Comparison of ENCODE assay signal across 1 cellular context in the genomic region with DNA sequence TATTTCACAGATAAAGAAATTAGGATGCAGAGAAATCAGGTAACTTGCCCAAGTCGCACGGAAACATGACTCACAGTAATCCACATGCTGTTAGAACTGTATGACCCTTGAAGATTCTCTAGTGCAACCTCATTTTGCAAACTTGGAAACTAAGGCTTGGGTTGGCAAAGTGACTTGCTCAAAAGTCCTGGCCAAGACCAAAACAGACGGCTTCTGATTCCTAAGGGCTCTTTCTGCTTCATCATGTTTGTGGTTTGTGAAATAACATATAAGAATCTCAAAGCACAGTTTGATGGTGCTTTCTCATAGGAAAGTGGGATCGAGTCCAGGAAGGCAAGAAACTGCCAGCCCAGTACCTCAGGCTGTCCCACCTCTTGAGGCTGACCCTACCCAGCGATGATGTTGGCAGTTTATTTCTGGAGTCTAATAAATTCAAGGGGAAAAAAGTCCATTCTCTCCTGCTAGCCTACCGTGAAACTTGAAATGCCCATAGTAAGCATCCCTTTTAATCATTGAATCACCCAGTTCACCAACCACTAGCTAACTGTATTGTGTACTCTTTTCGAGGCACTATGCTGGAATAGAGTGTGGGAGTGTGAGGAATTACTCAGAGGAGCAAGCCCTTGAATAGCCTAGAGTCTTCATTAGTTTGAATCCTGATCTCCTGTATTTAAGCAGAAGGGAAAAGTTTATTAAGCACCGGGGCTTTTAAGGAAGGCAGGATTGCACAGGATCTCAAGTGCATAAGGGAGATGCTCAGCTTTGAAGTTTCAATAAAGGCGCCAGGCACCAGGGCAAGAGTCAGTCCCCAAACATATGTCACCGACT.
TF ChIP-seq lines count a peak whose summit lies in the region.

No MANE protein-coding gene starts in this region.

TF ChIP-seq in HepG2, 621 proteins besides CTCF, POLR2A, EP300 and RAD21:
- no peak for TF ChIP-seq TBX3 (IDR thresholded peaks at IDR 0.05; ENCODE audit: borderline replicate concordance)
- no peak for TF ChIP-seq ZNF746 (CRISPR knock-in tag; IDR thresholded peaks at IDR 0.05)
- no peak for TF ChIP-seq ZNF468 (CRISPR knock-in tag; IDR thresholded peaks at IDR 0.05)
- TF ChIP-seq ZNF782 (CRISPR knock-in tag; IDR thresholded peaks at IDR 0.05; ENCODE audit: borderline replicate concordance): no peak
- TF ChIP-seq THYN1 (CRISPR knock-in tag; IDR thresholded peaks at IDR 0.05; ENCODE audit: borderline replicate concordance, low read depth): no peak
- no peak for TF ChIP-seq YY1 (IDR thresholded peaks at IDR 0.05; ENCODE audit: insufficient read depth, insufficient replicate concordance, low read depth, low read length)
- TF ChIP-seq ZNF564 (CRISPR knock-in tag; IDR thresholded peaks at IDR 0.05): no peak
- TF ChIP-seq SKI (IDR thresholded peaks at IDR 0.05; ENCODE audit: partially characterized antibody): no peak
- TF ChIP-seq NFRKB (IDR thresholded peaks at IDR 0.05): no peak
- no peak for TF ChIP-seq HNRNPLL (IDR thresholded peaks at IDR 0.05; ENCODE audit: low read depth, low read length, poor library complexity, severe bottlenecking)
- TF ChIP-seq, protein P1, sequence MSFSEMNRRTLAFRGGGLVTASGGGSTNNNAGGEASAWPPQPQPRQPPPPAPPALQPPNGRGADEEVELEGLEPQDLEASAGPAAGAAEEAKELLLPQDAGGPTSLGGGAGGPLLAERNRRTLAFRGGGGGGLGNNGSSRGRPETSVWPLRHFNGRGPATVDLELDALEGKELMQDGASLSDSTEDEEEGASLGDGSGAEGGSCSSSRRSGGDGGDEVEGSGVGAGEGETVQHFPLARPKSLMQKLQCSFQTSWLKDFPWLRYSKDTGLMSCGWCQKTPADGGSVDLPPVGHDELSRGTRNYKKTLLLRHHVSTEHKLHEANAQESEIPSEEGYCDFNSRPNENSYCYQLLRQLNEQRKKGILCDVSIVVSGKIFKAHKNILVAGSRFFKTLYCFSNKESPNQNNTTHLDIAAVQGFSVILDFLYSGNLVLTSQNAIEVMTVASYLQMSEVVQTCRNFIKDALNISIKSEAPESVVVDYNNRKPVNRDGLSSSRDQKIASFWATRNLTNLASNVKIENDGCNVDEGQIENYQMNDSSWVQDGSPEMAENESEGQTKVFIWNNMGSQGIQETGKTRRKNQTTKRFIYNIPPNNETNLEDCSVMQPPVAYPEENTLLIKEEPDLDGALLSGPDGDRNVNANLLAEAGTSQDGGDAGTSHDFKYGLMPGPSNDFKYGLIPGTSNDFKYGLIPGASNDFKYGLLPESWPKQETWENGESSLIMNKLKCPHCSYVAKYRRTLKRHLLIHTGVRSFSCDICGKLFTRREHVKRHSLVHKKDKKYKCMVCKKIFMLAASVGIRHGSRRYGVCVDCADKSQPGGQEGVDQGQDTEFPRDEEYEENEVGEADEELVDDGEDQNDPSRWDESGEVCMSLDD (CRISPR knock-in tag; IDR thresholded peaks at IDR 0.05; ENCODE audit: borderline replicate concordance): no peak
- TF ChIP-seq, protein P2, sequence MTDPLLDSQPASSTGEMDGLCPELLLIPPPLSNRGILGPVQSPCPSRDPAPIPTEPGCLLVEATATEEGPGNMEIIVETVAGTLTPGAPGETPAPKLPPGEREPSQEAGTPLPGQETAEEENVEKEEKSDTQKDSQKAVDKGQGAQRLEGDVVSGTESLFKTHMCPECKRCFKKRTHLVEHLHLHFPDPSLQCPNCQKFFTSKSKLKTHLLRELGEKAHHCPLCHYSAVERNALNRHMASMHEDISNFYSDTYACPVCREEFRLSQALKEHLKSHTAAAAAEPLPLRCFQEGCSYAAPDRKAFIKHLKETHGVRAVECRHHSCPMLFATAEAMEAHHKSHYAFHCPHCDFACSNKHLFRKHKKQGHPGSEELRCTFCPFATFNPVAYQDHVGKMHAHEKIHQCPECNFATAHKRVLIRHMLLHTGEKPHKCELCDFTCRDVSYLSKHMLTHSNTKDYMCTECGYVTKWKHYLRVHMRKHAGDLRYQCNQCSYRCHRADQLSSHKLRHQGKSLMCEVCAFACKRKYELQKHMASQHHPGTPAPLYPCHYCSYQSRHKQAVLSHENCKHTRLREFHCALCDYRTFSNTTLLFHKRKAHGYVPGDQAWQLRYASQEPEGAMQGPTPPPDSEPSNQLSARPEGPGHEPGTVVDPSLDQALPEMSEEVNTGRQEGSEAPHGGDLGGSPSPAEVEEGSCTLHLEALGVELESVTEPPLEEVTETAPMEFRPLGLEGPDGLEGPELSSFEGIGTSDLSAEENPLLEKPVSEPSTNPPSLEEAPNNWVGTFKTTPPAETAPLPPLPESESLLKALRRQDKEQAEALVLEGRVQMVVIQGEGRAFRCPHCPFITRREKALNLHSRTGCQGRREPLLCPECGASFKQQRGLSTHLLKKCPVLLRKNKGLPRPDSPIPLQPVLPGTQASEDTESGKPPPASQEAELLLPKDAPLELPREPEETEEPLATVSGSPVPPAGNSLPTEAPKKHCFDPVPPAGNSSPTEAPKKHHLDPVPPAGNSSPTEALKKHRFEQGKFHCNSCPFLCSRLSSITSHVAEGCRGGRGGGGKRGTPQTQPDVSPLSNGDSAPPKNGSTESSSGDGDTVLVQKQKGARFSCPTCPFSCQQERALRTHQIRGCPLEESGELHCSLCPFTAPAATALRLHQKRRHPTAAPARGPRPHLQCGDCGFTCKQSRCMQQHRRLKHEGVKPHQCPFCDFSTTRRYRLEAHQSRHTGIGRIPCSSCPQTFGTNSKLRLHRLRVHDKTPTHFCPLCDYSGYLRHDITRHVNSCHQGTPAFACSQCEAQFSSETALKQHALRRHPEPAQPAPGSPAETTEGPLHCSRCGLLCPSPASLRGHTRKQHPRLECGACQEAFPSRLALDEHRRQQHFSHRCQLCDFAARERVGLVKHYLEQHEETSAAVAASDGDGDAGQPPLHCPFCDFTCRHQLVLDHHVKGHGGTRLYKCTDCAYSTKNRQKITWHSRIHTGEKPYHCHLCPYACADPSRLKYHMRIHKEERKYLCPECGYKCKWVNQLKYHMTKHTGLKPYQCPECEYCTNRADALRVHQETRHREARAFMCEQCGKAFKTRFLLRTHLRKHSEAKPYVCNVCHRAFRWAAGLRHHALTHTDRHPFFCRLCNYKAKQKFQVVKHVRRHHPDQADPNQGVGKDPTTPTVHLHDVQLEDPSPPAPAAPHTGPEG (CRISPR knock-in tag; IDR thresholded peaks at IDR 0.05): no peak
- no peak for TF ChIP-seq REL (CRISPR knock-in tag; conservative IDR thresholded peaks at IDR 0.05)
- TF ChIP-seq ZNF331 (CRISPR knock-in tag; IDR thresholded peaks at IDR 0.05): no peak
- TF ChIP-seq GATAD1 (CRISPR knock-in tag; IDR thresholded peaks at IDR 0.05): no peak
- TF ChIP-seq, protein P3, sequence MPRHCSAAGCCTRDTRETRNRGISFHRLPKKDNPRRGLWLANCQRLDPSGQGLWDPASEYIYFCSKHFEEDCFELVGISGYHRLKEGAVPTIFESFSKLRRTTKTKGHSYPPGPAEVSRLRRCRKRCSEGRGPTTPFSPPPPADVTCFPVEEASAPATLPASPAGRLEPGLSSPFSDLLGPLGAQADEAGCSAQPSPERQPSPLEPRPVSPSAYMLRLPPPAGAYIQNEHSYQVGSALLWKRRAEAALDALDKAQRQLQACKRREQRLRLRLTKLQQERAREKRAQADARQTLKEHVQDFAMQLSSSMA (CRISPR knock-in tag; IDR thresholded peaks at IDR 0.05): no peak
- TF ChIP-seq HCFC1 (IDR thresholded peaks at IDR 0.05; ENCODE audit: low read depth, low read length): no peak
